Comparison of ENCODE assay signal across 1 cellular context in genomic region chr7:128836729-128837348, GRCh38.
TF ChIP-seq lines count a peak whose summit lies in the region.

No MANE protein-coding gene starts in this region.

TF ChIP-seq in HepG2, 621 proteins besides CTCF, POLR2A, EP300 and RAD21:
- TF ChIP-seq TEAD3 (CRISPR knock-in tag; optimal IDR thresholded peaks at IDR 0.05; ENCODE audit: borderline replicate concordance) (no peak), ZBTB1 (CRISPR knock-in tag; IDR thresholded peaks at IDR 0.05; ENCODE audit: borderline replicate concordance) (no peak), ZNF713 (CRISPR knock-in tag; IDR thresholded peaks at IDR 0.05) (no peak), TGIF2 (CRISPR knock-in tag; IDR thresholded peaks at IDR 0.05) (no peak), RFX1 (IDR thresholded peaks at IDR 0.05) (no peak), HOXA5 (CRISPR knock-in tag; IDR thresholded peaks at IDR 0.05) (no peak), ZNF747 (CRISPR knock-in tag; IDR thresholded peaks at IDR 0.05; ENCODE audit: borderline replicate concordance) (no peak), ZNF644 (CRISPR knock-in tag; IDR thresholded peaks at IDR 0.05; ENCODE audit: low read depth) (no peak), FOXM1 (CRISPR knock-in tag; IDR thresholded peaks at IDR 0.05) (no peak), MYC (CRISPR knock-in tag; IDR thresholded peaks at IDR 0.05; ENCODE audit: borderline replicate concordance) (no peak), CC2D1A (CRISPR knock-in tag; IDR thresholded peaks at IDR 0.05) (no peak), SMYD3 (CRISPR knock-in tag; IDR thresholded peaks at IDR 0.05) (no peak), PPARG (CRISPR knock-in tag; conservative IDR thresholded peaks at IDR 0.05) (no peak), SUZ12 (IDR thresholded peaks at IDR 0.05; ENCODE audit: low read depth, low read length) (no peak)
- TF ChIP-seq, protein P1, sequence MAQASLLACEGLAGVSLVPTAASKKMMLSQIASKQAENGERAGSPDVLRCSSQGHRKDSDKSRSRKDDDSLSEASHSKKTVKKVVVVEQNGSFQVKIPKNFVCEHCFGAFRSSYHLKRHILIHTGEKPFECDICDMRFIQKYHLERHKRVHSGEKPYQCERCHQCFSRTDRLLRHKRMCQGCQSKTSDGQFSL (CRISPR knock-in tag; IDR thresholded peaks at IDR 0.05), result no peak
- TF ChIP-seq, protein P2, sequence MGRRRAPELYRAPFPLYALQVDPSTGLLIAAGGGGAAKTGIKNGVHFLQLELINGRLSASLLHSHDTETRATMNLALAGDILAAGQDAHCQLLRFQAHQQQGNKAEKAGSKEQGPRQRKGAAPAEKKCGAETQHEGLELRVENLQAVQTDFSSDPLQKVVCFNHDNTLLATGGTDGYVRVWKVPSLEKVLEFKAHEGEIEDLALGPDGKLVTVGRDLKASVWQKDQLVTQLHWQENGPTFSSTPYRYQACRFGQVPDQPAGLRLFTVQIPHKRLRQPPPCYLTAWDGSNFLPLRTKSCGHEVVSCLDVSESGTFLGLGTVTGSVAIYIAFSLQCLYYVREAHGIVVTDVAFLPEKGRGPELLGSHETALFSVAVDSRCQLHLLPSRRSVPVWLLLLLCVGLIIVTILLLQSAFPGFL (CRISPR knock-in tag; IDR thresholded peaks at IDR 0.05), result no peak
- TF ChIP-seq, protein P3, sequence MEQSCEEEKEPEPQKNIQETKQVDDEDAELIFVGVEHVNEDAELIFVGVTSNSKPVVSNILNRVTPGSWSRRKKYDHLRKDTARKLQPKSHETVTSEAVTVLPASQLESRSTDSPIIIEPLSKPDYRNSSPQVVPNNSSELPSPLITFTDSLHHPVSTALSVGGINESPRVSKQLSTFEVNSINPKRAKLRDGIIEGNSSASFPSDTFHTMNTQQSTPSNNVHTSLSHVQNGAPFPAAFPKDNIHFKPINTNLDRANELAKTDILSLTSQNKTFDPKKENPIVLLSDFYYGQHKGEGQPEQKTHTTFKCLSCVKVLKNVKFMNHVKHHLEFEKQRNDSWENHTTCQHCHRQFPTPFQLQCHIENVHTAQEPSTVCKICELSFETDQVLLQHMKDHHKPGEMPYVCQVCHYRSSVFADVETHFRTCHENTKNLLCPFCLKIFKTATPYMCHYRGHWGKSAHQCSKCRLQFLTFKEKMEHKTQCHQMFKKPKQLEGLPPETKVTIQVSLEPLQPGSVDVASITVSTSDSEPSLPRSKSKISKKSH (CRISPR knock-in tag; IDR thresholded peaks at IDR 0.05; ENCODE audit: borderline replicate concordance), result no peak
